16 cellular contexts compared by ENCODE assay signal in genomic region chr13:100363874-100364273, GRCh38.
A peak's percentile ranks its signal among the peaks of the same experiment; 100 is the strongest.
DNase-seq lines count a peak whose midpoint lies in the region; ATAC-seq and TF ChIP-seq lines count a peak whose summit lies in the region.
"Had no signal": no experiment of that assay in that cellular context is flagged by ENCODE, and none has a peak within 500 bp of the region (broad histone marks: within the 10 kb centered on the region; RNA-seq: fewer than 3 reads in every experiment).

No MANE protein-coding gene starts in this region.

- TF ChIP-seq CTCF in HFF-Myc (IDR thresholded peaks at IDR 0.05; ENCODE audit: low read depth, low read length, missing control alignments) (no peak), fibroblast of pulmonary artery (IDR thresholded peaks at IDR 0.05; ENCODE audit: low read length, missing control alignments) (no peak)

- H3K36me3 ChIP-seq in ACC112 (ENCODE audit: insufficient read depth, low read length): no peaks in the 10 kb centered on the region
- H3K36me3 ChIP-seq in SJSA1: no peaks in the 10 kb centered on the region

- H3K4me1 ChIP-seq in ACC112 (ENCODE audit: control insufficient read depth, insufficient read depth, low read length, unreplicated experiment) (peaks cover 40% of the 10 kb centered on the region), SJSA1 (replicated peaks) (peaks cover 38% of the 10 kb centered on the region)
- H3K4me1 ChIP-seq: parathyroid adenoma had no signal

- H3K79me2 ChIP-seq in ACC112 (ENCODE audit: control insufficient read depth, insufficient read depth, low read length, unreplicated experiment): no peaks in the 10 kb centered on the region
- H3K79me2 ChIP-seq: parathyroid adenoma had no signal

- H3K9me3 ChIP-seq in SJSA1 (replicated peaks): no peaks in the 10 kb centered on the region

- DNase-seq in HFF-Myc (ENCODE audit: extremely low read depth, low read depth) (peak; percentile 39), SJSA1 (ENCODE audit: low read depth in 1 of 2, low spot score in 2 of 2) (peak in 1 of 2 experiments; percentile 83), fibroblast of pulmonary artery (ENCODE audit: low read depth) (peak; percentile 3), HUDEP-2 (lab: John Stamatoyannopoulos, UW; ENCODE audit: unreplicated experiment in 76 of 76) (no peak)
- no peak for DNase-seq in stimulated activated CD4-positive, alpha-beta T cell treated with anti-CD3 and anti-CD28 coated beads, Interleukin-4, amount 100 ng/mL, for 24 hours
- DNase-seq in NK-92 treated with Interleukin-12 subunit alpha and Interleukin-12 subunit beta, amount 100 ng/mL, for 24 hours (lab: John Stamatoyannopoulos, UW): no peak
- DNase-seq: AML-193, Karpas-422, midbrain, SW 1271, trophoblast cell had no signal

- H2AFZ ChIP-seq in ACC112 (ENCODE audit: low read length, unreplicated experiment): peak overlapping the region; percentile 15
- H2AFZ ChIP-seq: parathyroid adenoma had no signal

- H3K27ac ChIP-seq in ACC112 (ENCODE audit: low read depth, low read length): peak overlapping the region; percentile 25
- H3K27ac ChIP-seq in SJSA1: peak overlapping the region; percentile 85
- H3K27ac ChIP-seq: coronary artery, parathyroid adenoma had no signal

- H3K27me3 ChIP-seq in ACC112 (ENCODE audit: insufficient read depth, low read length) (no peaks in the 10 kb centered on the region), SJSA1 (replicated peaks) (no peaks in the 10 kb centered on the region)

- H3K4me3 ChIP-seq in ACC112 (ENCODE audit: low read depth, low read length) (no peak overlapping the region), HFF-Myc (replicated peaks; ENCODE audit: low read depth, low read length) (no peak overlapping the region), SJSA1 (no peak overlapping the region), fibroblast of pulmonary artery (replicated peaks; ENCODE audit: low read depth, low read length) (no peak overlapping the region)
- H3K4me3 ChIP-seq: coronary artery had no signal

- ATAC-seq in GM18519 (IDR thresholded peaks at IDR 0.05; ENCODE audit: low FRiP score, unreplicated experiment): no peak
- ATAC-seq: WTC11 had no signal

Comparison
In these comparisons a context has a peak if more than half of its experiments do, and no peak if none do; other contexts are left out.
1. DNase-seq: peak in HFF-Myc (single experiment) and fibroblast of pulmonary artery (single experiment); none in stimulated activated CD4-positive, alpha-beta T cell treated with anti-CD3 and anti-CD28 coated beads, Interleukin-4, amount 100 ng/mL, for 24 hours (single experiment), HUDEP-2 (0 of 76) and NK-92 treated with Interleukin-12 subunit alpha and Interleukin-12 subunit beta, amount 100 ng/mL, for 24 hours (single experiment).